ENCODE assay signal across 8 cellular contexts in the genomic region with DNA sequence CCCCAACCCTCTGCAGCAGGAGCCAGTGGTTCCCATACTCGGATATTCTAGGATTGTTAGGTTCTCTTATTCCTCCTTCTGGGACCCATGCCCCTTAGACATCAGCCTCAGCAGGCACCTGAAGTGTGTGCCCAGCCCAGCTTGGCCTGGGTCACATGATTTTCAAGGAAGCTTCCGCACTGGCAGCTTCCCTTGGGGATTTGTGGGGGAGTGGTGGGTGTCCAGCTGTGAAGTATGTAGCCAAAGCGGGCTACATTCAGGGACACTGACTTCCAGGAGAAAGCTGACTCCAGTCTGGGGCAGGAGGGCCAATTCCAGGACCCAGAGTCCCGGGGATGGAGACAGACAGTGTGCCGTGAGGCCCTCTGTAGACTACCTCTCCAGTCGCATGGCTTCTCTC. TPM values are rescaled to one million over a fixed set of nuclear protein-coding genes. Genes with fewer than 3 reads are reported as not detected.
DNase-seq lines count a peak whose midpoint lies in the region; ATAC-seq, FAIRE-seq and TF ChIP-seq lines count a peak whose summit lies in the region.

No MANE protein-coding gene starts in this region.

- no peaks in the 10 kb centered on the region for H3K9me3 ChIP-seq in GM12878 (replicated peaks; ENCODE audit: control insufficient read depth, insufficient read depth, low read length)
- H3K9me3 ChIP-seq in stomach smooth muscle (ENCODE audit: control insufficient read depth in 2 of 2, low read length in 2 of 2): no peaks in the 10 kb centered on the region

- peak overlapping the region; percentile 26 for H2AFZ ChIP-seq in GM12878 (ENCODE audit: control insufficient read depth, low read depth, low read length)

- no peak for TF ChIP-seq EP300 in GM12878 (IDR thresholded peaks at IDR 0.05; ENCODE audit: borderline replicate concordance in 1 of 2, control insufficient read depth in 1 of 2, low read depth in 2 of 2, low read length in 2 of 2)

- no peaks in the 10 kb centered on the region for H3K9me3 Mint-ChIP-seq in Calu3 (ENCODE audit: low read depth, unreplicated experiment)

- WGBS in GM12878 (ENCODE audit: insufficient coverage, insufficient replicate concordance, low lambda C conversion rate, missing lambda C conversion rate): 1% methylated on average over 6 of the region's 6 CpGs

- in situ Hi-C loops in GM12878 (cut with MboI): no loop called here
- in situ Hi-C loops in GM13977 (cut with MboI; ENCODE audit: low pct_unique_long_range_greater_than_20kb, low sequenced_read_pairs, unreplicated experiment): no loop called here

- CTCF ChIA-PET in Calu3 (lab: Charles Lee): interaction anchor here (1.2 kb wide), 1 partner anchor 109 kb away, joined by 3 read pairs; no protein-coding TSS in a partner anchor
- CTCF ChIA-PET in GM12878 (lab: Yijun Ruan, JAX): interaction anchor here (0.6 to 2.0 kb wide), 7 partner anchors 13 to 278 kb away, joined by 3 to 16 read pairs (median 4); a partner anchor contains a TSS

- TF ChIP-seq RAD21 in GM12878 (IDR thresholded peaks at IDR 0.05; ENCODE audit: insufficient read depth, low read depth, low read length): no peak

- peaks cover 47% of the 10 kb centered on the region for H3K4me1 ChIP-seq in GM12878 (ENCODE audit: control insufficient read depth, insufficient read depth, low read length)
- H3K4me1 ChIP-seq in stomach smooth muscle (ENCODE audit: control insufficient read depth, insufficient read depth, low read length): peaks cover 68% of the 10 kb centered on the region

- no peak overlapping the region for H3K27ac Mint-ChIP-seq in Calu3 (ENCODE audit: unreplicated experiment)

- H3K4me2 ChIP-seq in GM12878 (ENCODE audit: control insufficient read depth, insufficient read depth): peak overlapping the region; percentile 99

- POLR2A ChIA-PET in GM12878 (lab: Charles Lee): interaction anchor here (0.6 to 1.4 kb wide), 11 partner anchors 13 to 385 kb away, joined by 3 to 6 read pairs (median 3); a partner anchor contains a TSS

- RAD21 ChIA-PET in GM12878 (lab: Charles Lee; ENCODE audit: unreplicated experiment): interaction anchor here (0.7 to 1.7 kb wide), 4 partner anchors 14 to 278 kb away, joined by 3 to 8 read pairs (median 7); a partner anchor contains a TSS

- H3K36me3 Mint-ChIP-seq in Calu3 (ENCODE audit: insufficient read depth, unreplicated experiment): peaks cover 19% of the 10 kb centered on the region

- no peaks in the 10 kb centered on the region for H4K20me1 ChIP-seq in GM12878 (ENCODE audit: control insufficient read depth, insufficient read depth)

- ATAC-seq in GM12878: no peak

- peak overlapping the region; percentile 88 for H3K9ac ChIP-seq in GM12878 (ENCODE audit: control insufficient read depth, insufficient read depth, low read length)
- H3K9ac ChIP-seq in stomach smooth muscle (ENCODE audit: low read length in 2 of 2): peak overlapping the region; percentile 55 to 92

- TF ChIP-seq CTCF in Calu3 (IDR thresholded peaks at IDR 0.05; ENCODE audit: unreplicated experiment) (no peak), LNCaP clone FGC (IDR thresholded peaks at IDR 0.05; ENCODE audit: control insufficient read depth, extremely low read depth, insufficient read depth) (no peak), GM12878 (IDR thresholded peaks at IDR 0.05 in 2 of 3, conservative IDR thresholded peaks at IDR 0.05 in 1 of 3; ENCODE audit: control insufficient read depth in 2 of 3, extremely low read depth in 1 of 3, insufficient read depth in 1 of 3, low read depth in 3 of 3, low read length in 3 of 3) (no peak), GM13977 (IDR thresholded peaks at IDR 0.05; ENCODE audit: extremely low read depth, insufficient read depth, missing control alignments) (no peak)

- H3K4me3 ChIP-seq in LNCaP clone FGC (ENCODE audit: low read depth, low read length) (peak overlapping the region; percentile 96), GM12878 (peak overlapping the region; percentile 98), stomach smooth muscle (ENCODE audit: low read length in 2 of 2) (peak overlapping the region; percentile 90 to 95)

- H3K36me3 ChIP-seq in GM12878 (ENCODE audit: control insufficient read depth in 2 of 2, insufficient read depth in 2 of 2, low read length in 1 of 2): no peaks in the 10 kb centered on the region; a peak in 1 of 4 replicates
- H3K36me3 ChIP-seq in stomach smooth muscle (ENCODE audit: control insufficient read depth in 2 of 2, insufficient read depth in 2 of 2, low read length in 2 of 2): no peaks in the 10 kb centered on the region

- BruUV-seq in Calu3 (replicated peaks; lab: Mats Ljungman, UMichigan) (no TSS peak), GM12878 (replicated peaks; lab: Mats Ljungman, UMichigan) (no TSS peak)

- no peak for DNase-seq in Calu3
- no peak for DNase-seq in LNCaP clone FGC (ENCODE audit: low read depth)
- DNase-seq in GM12878 (ENCODE audit: low read depth, low spot score): no peak
- DNase-seq in kidney tubule cell (ENCODE audit: low spot score): peak; percentile 65
- no peak for DNase-seq in KG1 (lab: John Stamatoyannopoulos, UW)
- DNase-seq in NCI-H1105 treated with DMSO at 0.1 percent for 48 hours (lab: John Stamatoyannopoulos, UW): no peak
- no peak for DNase-seq in GM13977 (ENCODE audit: low spot score)

- H3K27ac ChIP-seq in GM12878 (ENCODE audit: control insufficient read depth, insufficient read depth) (peak overlapping the region; percentile 73), stomach smooth muscle (ENCODE audit: low read length) (peak overlapping the region; percentile 99)

- no peak for TF ChIP-seq POLR2A in GM12878 (IDR thresholded peaks at IDR 0.05; ENCODE audit: low read depth, low read length)

- intact Hi-C loops in Calu3 (cut with micrococcal nuclease; ENCODE audit: unreplicated experiment): no loop called here
- intact Hi-C loops in GM12878 (cut with micrococcal nuclease; ENCODE audit: unreplicated experiment): loop anchor here (5.0 kb wide), 1 partner anchor 282 kb away; no protein-coding TSS in a partner anchor

- H3K27me3 ChIP-seq in GM12878 (replicated peaks in 1 of 2; ENCODE audit: control insufficient read depth in 2 of 2, insufficient read depth in 2 of 2, low read length in 1 of 2): no peaks in the 10 kb centered on the region
- no peaks in the 10 kb centered on the region for H3K27me3 ChIP-seq in stomach smooth muscle (ENCODE audit: control insufficient read depth in 1 of 2, insufficient read depth in 2 of 2, low read length in 2 of 2)

- SMC1A ChIA-PET in GM12878 (lab: Charles Lee; ENCODE audit: uncharacterized antibody, unreplicated experiment): interaction anchor here (0.8 to 1.8 kb wide), 4 partner anchors 9 to 109 kb away, joined by 3 to 7 read pairs (median 4); a partner anchor contains a TSS

- no peak for FAIRE-seq in GM12878 (lab: Jason Lieb, UNC)

- peak overlapping the region; percentile 69 for H3K4me3 Mint-ChIP-seq in Calu3 (ENCODE audit: low read depth, unreplicated experiment)

- peaks cover 61% of the 10 kb centered on the region for H3K79me2 ChIP-seq in GM12878 (ENCODE audit: control insufficient read depth, insufficient read depth, low read length)

- no peaks in the 10 kb centered on the region for H3K27me3 Mint-ChIP-seq in Calu3 (ENCODE audit: unreplicated experiment)

- peaks cover 32% of the 10 kb centered on the region for H3K4me1 Mint-ChIP-seq in Calu3 (ENCODE audit: low read depth, unreplicated experiment)

RNA-seq across cellular contexts. Expression of a gene that starts 1.3 kb away (rescaled TPM):
- total RNA-seq in Calu3 (2022) (25.8 and 27.5 TPM in 2 replicates), GM12878 (2014; rRNA removed) (34.6 and 37.7 TPM in 2 replicates), GM12878 (2014; rRNA removed; fragmentation: Illumina TruSeq; extraction: Trizol) (35.6 and 36.0 TPM in 2 replicates), GM12878 (2021) (45.6 and 51.1 TPM in 2 replicates)
- 68.8 and 83.8 TPM in 2 replicates for total RNA-seq in GM12878 (2013; cell fraction: nucleolus; rRNA removed)
- polyA plus RNA-seq in GM12878 (2011; ENCODE audit: low read depth): 22.9 TPM
- polyA plus RNA-seq in GM12878 (2011; rRNA removed) (64.9 and 71.5 TPM in 2 replicates), GM12878 (2014; fragmentation: Illumina TruSeq; extraction: Trizol) (27.0 and 45.4 TPM in 2 replicates), GM12878 (2014; fragmentation: Nextera tagmentation; extraction: Ambion mirVana) (1 to 10 TPM; 1.7 to 2.3 TPM), GM12878 (2014; rRNA removed) (59.9 and 61.0 TPM in 2 replicates), GM12878 (2016; fragmentation: Nextera tagmentation; extraction: Ambion mirVana) (1 to 10 TPM; 4.7 to 5.6 TPM)
- polyA plus RNA-seq in GM12878 (2011; cell fraction: cytosol; rRNA removed): 89.1 and 108 TPM in 2 replicates
- 264 and 317 TPM in 2 replicates for polyA plus RNA-seq in GM12878 (2011; cell fraction: nucleus; rRNA removed)
- 37.7 and 49.1 TPM in 2 replicates for polyA plus RNA-seq in GM12878 (2012)
- 96.8 and 117 TPM in 2 replicates for polyA minus RNA-seq in GM12878 (2011; rRNA and poly(A)+ RNA removed)
- 27.3 and 42.0 TPM in 2 replicates for polyA minus RNA-seq in GM12878 (2011; cell fraction: cytosol; rRNA and poly(A)+ RNA removed)
- 35.9 and 49.0 TPM in 2 replicates for polyA minus RNA-seq in GM12878 (2011; cell fraction: nucleus; rRNA and poly(A)+ RNA removed)

RNA-seq across cellular contexts. Expression of a gene that starts 14.0 kb away (rescaled TPM):
- total RNA-seq in Calu3 (2022): 43.9 and 49.3 TPM in 2 replicates
- total RNA-seq in GM12878 (2013; cell fraction: nucleolus; rRNA removed): 71.3 and 80.3 TPM in 2 replicates
- total RNA-seq in GM12878 (2014; rRNA removed): 23.4 and 25.1 TPM in 2 replicates
- total RNA-seq in GM12878 (2014; rRNA removed; fragmentation: Illumina TruSeq; extraction: Trizol): 18.7 and 19.2 TPM in 2 replicates
- total RNA-seq in GM12878 (2021): 59.6 and 69.8 TPM in 2 replicates
- 22.2 TPM for polyA plus RNA-seq in GM12878 (2011; ENCODE audit: low read depth)
- 9.6 and 22.3 TPM in 2 replicates for polyA plus RNA-seq in GM12878 (2011; rRNA removed)
- polyA plus RNA-seq in GM12878 (2011; cell fraction: cytosol; rRNA removed): 21.8 and 22.9 TPM in 2 replicates
- 57.4 and 75.8 TPM in 2 replicates for polyA plus RNA-seq in GM12878 (2011; cell fraction: nucleus; rRNA removed)
- polyA plus RNA-seq in GM12878 (2012): 23.6 and 36.1 TPM in 2 replicates
- 42.1 and 55.9 TPM in 2 replicates for polyA plus RNA-seq in GM12878 (2014; fragmentation: Illumina TruSeq; extraction: Trizol)
- 10 to 100 TPM; 13.1 to 15.2 TPM for polyA plus RNA-seq in GM12878 (2014; fragmentation: Nextera tagmentation; extraction: Ambion mirVana)
- 44.1 and 54.3 TPM in 2 replicates for polyA plus RNA-seq in GM12878 (2014; rRNA removed)
- polyA plus RNA-seq in GM12878 (2016; fragmentation: Nextera tagmentation; extraction: Ambion mirVana): 10 to 100 TPM; 39.6 to 40.6 TPM
- polyA minus RNA-seq in GM12878 (2011; rRNA and poly(A)+ RNA removed): 43.2 and 45.6 TPM in 2 replicates
- polyA minus RNA-seq in GM12878 (2011; cell fraction: cytosol; rRNA and poly(A)+ RNA removed): 23.9 and 24.7 TPM in 2 replicates
- polyA minus RNA-seq in GM12878 (2011; cell fraction: nucleus; rRNA and poly(A)+ RNA removed): 23.0 and 50.0 TPM in 2 replicates

RNA-seq across cellular contexts. Expression of a gene that starts 33.3 kb away (rescaled TPM):
- 78.4 and 93.3 TPM in 2 replicates for total RNA-seq in Calu3 (2022)
- 29.3 and 38.5 TPM in 2 replicates for total RNA-seq in GM12878 (2013; cell fraction: nucleolus; rRNA removed)
- 106 and 111 TPM in 2 replicates for total RNA-seq in GM12878 (2014; rRNA removed)
- total RNA-seq in GM12878 (2014; rRNA removed; fragmentation: Illumina TruSeq; extraction: Trizol): 122 and 125 TPM in 2 replicates
- 144 TPM in 2 replicates for total RNA-seq in GM12878 (2021)
- 42.6 TPM for polyA plus RNA-seq in GM12878 (2011; ENCODE audit: low read depth)
- polyA plus RNA-seq in GM12878 (2011; rRNA removed): 130 and 140 TPM in 2 replicates
- polyA plus RNA-seq in GM12878 (2011; cell fraction: cytosol; rRNA removed): 101 and 112 TPM in 2 replicates
- polyA plus RNA-seq in GM12878 (2011; cell fraction: nucleus; rRNA removed): 69.0 and 98.6 TPM in 2 replicates
- 60.1 and 65.6 TPM in 2 replicates for polyA plus RNA-seq in GM12878 (2012)
- polyA plus RNA-seq in GM12878 (2014; fragmentation: Illumina TruSeq; extraction: Trizol): 244 and 248 TPM in 2 replicates
- 100 to 1,000 TPM in 1 of 2 experiments, 10 to 100 TPM in 1; 91.7 to 103 TPM for polyA plus RNA-seq in GM12878 (2014; fragmentation: Nextera tagmentation; extraction: Ambion mirVana)
- 124 and 126 TPM in 2 replicates for polyA plus RNA-seq in GM12878 (2014; rRNA removed)
- 100 to 1,000 TPM; 180 to 193 TPM for polyA plus RNA-seq in GM12878 (2016; fragmentation: Nextera tagmentation; extraction: Ambion mirVana)
- 66.7 and 86.4 TPM in 2 replicates for polyA minus RNA-seq in GM12878 (2011; rRNA and poly(A)+ RNA removed)
- 34.5 and 42.3 TPM in 2 replicates for polyA minus RNA-seq in GM12878 (2011; cell fraction: cytosol; rRNA and poly(A)+ RNA removed)
- polyA minus RNA-seq in GM12878 (2011; cell fraction: nucleus; rRNA and poly(A)+ RNA removed): 9.2 and 16.5 TPM in 2 replicates

RNA-seq across cellular contexts. Expression of a gene that starts 53.7 kb away (rescaled TPM):
- total RNA-seq in Calu3 (2022): 14.7 and 16.9 TPM in 2 replicates
- 15.2 and 21.1 TPM in 2 replicates for total RNA-seq in GM12878 (2013; cell fraction: nucleolus; rRNA removed)
- 22.1 and 27.2 TPM in 2 replicates for total RNA-seq in GM12878 (2014; rRNA removed)
- 9.2 and 9.8 TPM in 2 replicates for total RNA-seq in GM12878 (2014; rRNA removed; fragmentation: Illumina TruSeq; extraction: Trizol)
- 28.0 and 30.2 TPM in 2 replicates for total RNA-seq in GM12878 (2021)
- polyA plus RNA-seq in GM12878 (2011; ENCODE audit: low read depth): 3.9 TPM
- polyA plus RNA-seq in GM12878 (2011; rRNA removed): 2.5 and 5.3 TPM in 2 replicates
- 8.9 and 10.7 TPM in 2 replicates for polyA plus RNA-seq in GM12878 (2011; cell fraction: cytosol; rRNA removed)
- polyA plus RNA-seq in GM12878 (2011; cell fraction: nucleus; rRNA removed): 6.8 and 8.5 TPM in 2 replicates
- polyA plus RNA-seq in GM12878 (2012): 9.5 and 11.5 TPM in 2 replicates
- polyA plus RNA-seq in GM12878 (2014; fragmentation: Illumina TruSeq; extraction: Trizol): 2.5 and 7.1 TPM in 2 replicates
- polyA plus RNA-seq in GM12878 (2014; fragmentation: Nextera tagmentation; extraction: Ambion mirVana): 1 to 10 TPM; 1.4 to 2.8 TPM
- polyA plus RNA-seq in GM12878 (2014; rRNA removed): 14.1 and 18.7 TPM in 2 replicates
- 10 to 100 TPM; 16.3 to 20.7 TPM for polyA plus RNA-seq in GM12878 (2016; fragmentation: Nextera tagmentation; extraction: Ambion mirVana)
- polyA minus RNA-seq in GM12878 (2011; rRNA and poly(A)+ RNA removed): 7.5 and 17.2 TPM in 2 replicates
- 6.5 and 8.5 TPM in 2 replicates for polyA minus RNA-seq in GM12878 (2011; cell fraction: cytosol; rRNA and poly(A)+ RNA removed)
- 12.2 and 16.0 TPM in 2 replicates for polyA minus RNA-seq in GM12878 (2011; cell fraction: nucleus; rRNA and poly(A)+ RNA removed)
